Comparison of ENCODE assay signal across 23 cellular contexts in the genomic region with DNA sequence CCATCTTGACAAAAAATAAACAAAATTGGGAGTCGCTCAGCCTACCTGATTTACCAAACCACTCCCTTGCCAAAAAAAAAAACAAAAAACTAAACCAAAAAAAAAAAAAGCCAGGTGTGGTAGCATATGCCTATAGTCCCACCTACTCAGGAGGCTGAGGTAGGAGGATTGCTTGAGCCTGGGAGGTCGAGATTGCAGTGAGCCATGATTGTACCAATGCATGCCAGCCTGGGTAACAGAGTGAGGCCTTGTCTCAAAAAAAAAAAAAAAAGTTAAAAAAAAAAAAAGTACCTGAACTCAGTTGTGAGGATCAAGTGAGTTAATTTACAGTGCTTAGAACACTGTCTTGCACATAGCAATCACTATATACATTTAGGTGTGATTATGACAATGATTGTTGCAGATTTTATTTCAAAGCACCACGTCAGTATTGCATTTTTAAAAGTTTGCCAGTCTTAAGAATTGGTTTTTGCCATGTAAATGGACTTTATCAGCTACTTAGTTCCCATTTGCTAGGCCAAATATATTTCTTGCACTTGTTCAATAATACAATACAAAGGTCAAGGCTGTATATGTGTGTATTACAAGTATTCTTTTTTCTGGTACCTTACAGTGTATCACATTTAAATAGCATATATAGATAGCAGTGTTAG.
"Had no signal": no experiment of that assay in that cellular context is flagged by ENCODE, and none has a peak within 500 bp of the region (broad histone marks: within the 10 kb centered on the region; RNA-seq: fewer than 3 reads in every experiment).

No MANE protein-coding gene starts in this region.

- H3K4me3 ChIP-seq: esophagus muscularis mucosa, gastrocnemius medialis, heart right ventricle, left lung, lower lobe of right lung, smooth muscle cell, suprapubic skin, thyroid gland, uterus had no signal

- H3K27me3 Mint-ChIP-seq: dendritic cell treated with granulocyte-macrophage colony-stimulating factor and Interleukin-4, amounts not matched to agents 40 ng/mL and 50 ng/mL, for 4 days; effector memory CD8-positive, alpha-beta T cell; naive B cell; type B pancreatic cell had no signal

- DNase-seq: effector memory CD8-positive, alpha-beta T cell; gastrocnemius medialis; heart right ventricle; islet precursor cell; left lung; lower lobe of right lung; mesenchymal stem cell; naive B cell; nephron progenitor cell; posterior cingulate gyrus; stimulated activated CD4-positive, alpha-beta T cell treated with anti-CD3 and anti-CD28 coated beads, Interleukin-2, amount 100 ng/mL, for 48 hours; stimulated activated CD8-positive, alpha-beta memory T cell treated with anti-CD3 and anti-CD28 coated beads, Interleukin-4, amount 100 ng/mL, for 48 hours; stimulated activated naive CD8-positive, alpha-beta T cell treated with anti-CD3 and anti-CD28 coated beads, Interleukin-15, Interleukin-2, amounts not matched to agents 100 U/mL and 50 U/mL, for 24 hours; thyroid gland; uterus had no signal

- H3K9me3 Mint-ChIP-seq: dendritic cell treated with granulocyte-macrophage colony-stimulating factor and Interleukin-4, amounts not matched to agents 40 ng/mL and 50 ng/mL, for 4 days; effector memory CD8-positive, alpha-beta T cell; naive B cell; stimulated activated effector memory CD8-positive, alpha-beta T cell treated with anti-CD3 and anti-CD28 coated beads, Interleukin-12 subunit alpha, Interleukin-12 subunit beta, amount 100 ng/mL, for 72 hours; type B pancreatic cell had no signal

- H3K4me3 Mint-ChIP-seq: dendritic cell treated with granulocyte-macrophage colony-stimulating factor and Interleukin-4, amounts not matched to agents 40 ng/mL and 50 ng/mL, for 4 days; effector memory CD8-positive, alpha-beta T cell; nephron progenitor cell; stimulated activated effector memory CD8-positive, alpha-beta T cell treated with anti-CD3 and anti-CD28 coated beads, Interleukin-12 subunit alpha, Interleukin-12 subunit beta, amount 100 ng/mL, for 72 hours; type B pancreatic cell had no signal

- ATAC-seq: effector memory CD8-positive, alpha-beta T cell; gastrocnemius medialis; heart right ventricle; left lung; lower lobe of right lung; stimulated activated effector memory CD8-positive, alpha-beta T cell treated with anti-CD3 and anti-CD28 coated beads, Interleukin-12 subunit alpha, Interleukin-12 subunit beta, amount 100 ng/mL, for 72 hours; stimulated activated naive CD8-positive, alpha-beta T cell treated with anti-CD3 and anti-CD28 coated beads, Interleukin-15, Interleukin-2, amounts not matched to agents 100 U/mL and 50 U/mL, for 24 hours had no signal

- H3K36me3 Mint-ChIP-seq: naive B cell had no signal

- H3K36me3 ChIP-seq: esophagus muscularis mucosa, gastrocnemius medialis, heart right ventricle, left lung, lower lobe of right lung, neutrophil, suprapubic skin, thyroid gland, uterus had no signal

- H3K27ac ChIP-seq: epithelial cell of prostate, esophagus muscularis mucosa, gastrocnemius medialis, heart right ventricle, left lung, lower lobe of right lung, neutrophil, suprapubic skin, thyroid gland, uterus had no signal

- H3K27ac Mint-ChIP-seq: dendritic cell treated with granulocyte-macrophage colony-stimulating factor and Interleukin-4, amounts not matched to agents 40 ng/mL and 50 ng/mL, for 4 days; stimulated activated effector memory CD8-positive, alpha-beta T cell treated with anti-CD3 and anti-CD28 coated beads, Interleukin-12 subunit alpha, Interleukin-12 subunit beta, amount 100 ng/mL, for 72 hours; type B pancreatic cell had no signal

- H3K4me1 ChIP-seq: uterus had no signal

- H3K27me3 ChIP-seq: esophagus muscularis mucosa, gastrocnemius medialis, heart right ventricle, left lung, neutrophil, suprapubic skin, thyroid gland, uterus had no signal

- H3K4me2 ChIP-seq: smooth muscle cell had no signal

- H3K9me3 ChIP-seq: esophagus muscularis mucosa, gastrocnemius medialis, heart right ventricle, left lung, lower lobe of right lung, neutrophil, suprapubic skin, thyroid gland, uterus had no signal
